In the genomic region with DNA sequence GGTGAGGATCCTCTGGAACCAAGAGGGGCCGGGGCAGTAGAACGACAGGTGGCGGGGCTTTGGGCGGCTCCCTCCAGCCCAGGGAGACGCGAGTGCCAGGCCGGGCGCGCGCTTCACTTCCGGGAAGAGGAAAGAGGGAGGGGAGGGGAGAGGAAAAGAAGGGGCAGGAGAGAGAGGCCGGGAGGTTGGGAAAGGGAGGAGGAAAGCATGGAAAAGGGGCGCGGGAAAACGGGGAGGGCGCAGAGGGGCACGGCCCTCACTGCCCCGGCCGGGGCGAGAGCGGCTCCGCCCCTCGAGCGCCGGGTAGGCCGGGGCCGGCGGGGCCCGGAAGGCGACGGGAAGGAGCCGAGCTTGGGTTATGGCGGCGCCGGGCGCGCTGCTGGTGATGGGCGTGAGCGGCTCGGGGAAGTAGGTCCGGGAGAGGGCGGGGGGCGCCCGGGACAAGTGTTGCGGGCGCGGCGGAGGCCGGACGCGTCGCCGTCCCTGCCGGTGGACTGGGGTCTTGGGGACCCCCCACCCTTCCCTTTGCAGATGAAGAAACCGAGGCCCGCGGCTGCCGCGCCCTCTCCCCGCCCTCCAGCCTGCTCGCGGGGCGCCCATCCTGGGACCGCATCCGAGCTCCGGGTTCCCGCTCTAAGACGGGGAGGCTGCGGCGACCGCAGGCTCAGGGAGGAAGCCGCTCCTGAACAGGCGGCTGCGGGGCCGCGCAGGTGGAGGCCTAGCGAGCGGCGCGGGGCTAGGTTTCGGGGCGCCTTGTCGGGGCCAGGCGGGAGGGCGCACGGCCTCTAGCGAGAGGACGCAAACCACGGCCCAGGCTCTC, we compare ENCODE assay signal across 1 cellular context.
TF ChIP-seq lines count a peak whose summit lies in the region.

IDNK (plus strand) TSS at position 330 of the 820 bp plus-strand sequence; CDS start at position 359, 29 bp downstream.

TF ChIP-seq in K562, 482 proteins besides CTCF, POLR2A, EP300 and RAD21 (continued from another document and continues in another):
- TF ChIP-seq THAP12 (CRISPR knock-in tag; IDR thresholded peaks at IDR 0.05): no peak
- no peak for TF ChIP-seq ELF2 (CRISPR knock-in tag; IDR thresholded peaks at IDR 0.05)
- TF ChIP-seq, protein P1, sequence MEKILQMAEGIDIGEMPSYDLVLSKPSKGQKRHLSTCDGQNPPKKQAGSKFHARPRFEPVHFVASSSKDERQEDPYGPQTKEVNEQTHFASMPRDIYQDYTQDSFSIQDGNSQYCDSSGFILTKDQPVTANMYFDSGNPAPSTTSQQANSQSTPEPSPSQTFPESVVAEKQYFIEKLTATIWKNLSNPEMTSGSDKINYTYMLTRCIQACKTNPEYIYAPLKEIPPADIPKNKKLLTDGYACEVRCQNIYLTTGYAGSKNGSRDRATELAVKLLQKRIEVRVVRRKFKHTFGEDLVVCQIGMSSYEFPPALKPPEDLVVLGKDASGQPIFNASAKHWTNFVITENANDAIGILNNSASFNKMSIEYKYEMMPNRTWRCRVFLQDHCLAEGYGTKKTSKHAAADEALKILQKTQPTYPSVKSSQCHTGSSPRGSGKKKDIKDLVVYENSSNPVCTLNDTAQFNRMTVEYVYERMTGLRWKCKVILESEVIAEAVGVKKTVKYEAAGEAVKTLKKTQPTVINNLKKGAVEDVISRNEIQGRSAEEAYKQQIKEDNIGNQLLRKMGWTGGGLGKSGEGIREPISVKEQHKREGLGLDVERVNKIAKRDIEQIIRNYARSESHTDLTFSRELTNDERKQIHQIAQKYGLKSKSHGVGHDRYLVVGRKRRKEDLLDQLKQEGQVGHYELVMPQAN (IDR thresholded peaks at IDR 0.05; ENCODE audit: borderline replicate concordance): 0 out of 2 replicates have a peak, but pooled peaks have one; percentile 28
- TF ChIP-seq ZBTB17 (CRISPR knock-in tag; IDR thresholded peaks at IDR 0.05): no peak
- no peak for TF ChIP-seq HOMEZ (CRISPR knock-in tag; IDR thresholded peaks at IDR 0.05)
- TF ChIP-seq ZBTB7A (IDR thresholded peaks at IDR 0.05; ENCODE audit: borderline replicate concordance, control insufficient read depth, low read depth, low read length): peak; percentile 68; the same call in 1 of the 2 replicates
- TF ChIP-seq SNAPC5 (CRISPR knock-in tag; IDR thresholded peaks at IDR 0.05): no peak
- TF ChIP-seq XRCC3 (IDR thresholded peaks at IDR 0.05): no peak
- no peak for TF ChIP-seq ZNF143 (CRISPR knock-in tag; IDR thresholded peaks at IDR 0.05)
- TF ChIP-seq NR2C1 (IDR thresholded peaks at IDR 0.05): no peak
- TF ChIP-seq NR2C1 (tag; IDR thresholded peaks at IDR 0.05): no peak
- 0 out of 2 replicates have a peak, but pooled peaks have one; percentile 23 for TF ChIP-seq SMAD4 (CRISPR knock-in tag; conservative IDR thresholded peaks at IDR 0.05)
- TF ChIP-seq ZNF354B (CRISPR knock-in tag; IDR thresholded peaks at IDR 0.05): no peak
- no peak for TF ChIP-seq JUND (IDR thresholded peaks at IDR 0.05; ENCODE audit: borderline replicate concordance, low read depth, low read length)
- TF ChIP-seq JUND (tag; IDR thresholded peaks at IDR 0.05; ENCODE audit: borderline replicate concordance, low read depth, low read length): no peak
- TF ChIP-seq, protein P2, sequence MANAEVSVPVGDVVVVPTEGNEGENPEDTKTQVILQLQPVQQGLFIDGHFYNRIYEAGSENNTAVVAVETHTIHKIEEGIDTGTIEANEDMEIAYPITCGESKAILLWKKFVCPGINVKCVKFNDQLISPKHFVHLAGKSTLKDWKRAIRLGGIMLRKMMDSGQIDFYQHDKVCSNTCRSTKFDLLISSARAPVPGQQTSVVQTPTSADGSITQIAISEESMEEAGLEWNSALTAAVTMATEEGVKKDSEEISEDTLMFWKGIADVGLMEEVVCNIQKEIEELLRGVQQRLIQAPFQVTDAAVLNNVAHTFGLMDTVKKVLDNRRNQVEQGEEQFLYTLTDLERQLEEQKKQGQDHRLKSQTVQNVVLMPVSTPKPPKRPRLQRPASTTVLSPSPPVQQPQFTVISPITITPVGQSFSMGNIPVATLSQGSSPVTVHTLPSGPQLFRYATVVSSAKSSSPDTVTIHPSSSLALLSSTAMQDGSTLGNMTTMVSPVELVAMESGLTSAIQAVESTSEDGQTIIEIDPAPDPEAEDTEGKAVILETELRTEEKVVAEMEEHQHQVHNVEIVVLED (CRISPR knock-in tag; IDR thresholded peaks at IDR 0.05): no peak
- TF ChIP-seq SMAD1 (IDR thresholded peaks at IDR 0.05; ENCODE audit: low read depth, low read length, partially characterized antibody): no peak
- TF ChIP-seq NFXL1 (CRISPR knock-in tag; IDR thresholded peaks at IDR 0.05): no peak
- no peak for TF ChIP-seq COPS2 (conservative IDR thresholded peaks at IDR 0.05)
- TF ChIP-seq, protein P3, sequence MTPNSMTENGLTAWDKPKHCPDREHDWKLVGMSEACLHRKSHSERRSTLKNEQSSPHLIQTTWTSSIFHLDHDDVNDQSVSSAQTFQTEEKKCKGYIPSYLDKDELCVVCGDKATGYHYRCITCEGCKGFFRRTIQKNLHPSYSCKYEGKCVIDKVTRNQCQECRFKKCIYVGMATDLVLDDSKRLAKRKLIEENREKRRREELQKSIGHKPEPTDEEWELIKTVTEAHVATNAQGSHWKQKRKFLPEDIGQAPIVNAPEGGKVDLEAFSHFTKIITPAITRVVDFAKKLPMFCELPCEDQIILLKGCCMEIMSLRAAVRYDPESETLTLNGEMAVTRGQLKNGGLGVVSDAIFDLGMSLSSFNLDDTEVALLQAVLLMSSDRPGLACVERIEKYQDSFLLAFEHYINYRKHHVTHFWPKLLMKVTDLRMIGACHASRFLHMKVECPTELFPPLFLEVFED (CRISPR knock-in tag; conservative IDR thresholded peaks at IDR 0.05): no peak
- no peak for TF ChIP-seq FOXP4 (CRISPR knock-in tag; IDR thresholded peaks at IDR 0.05; ENCODE audit: borderline replicate concordance)
- 0 out of 2 replicates have a peak, but pooled peaks have one; percentile 27 for TF ChIP-seq ATF7 (IDR thresholded peaks at IDR 0.05)
- no peak; the same call in 1 of the 2 replicates for TF ChIP-seq POLR2H (tag; IDR thresholded peaks at IDR 0.05; ENCODE audit: low read depth)
- no peak for TF ChIP-seq PRPF4 (IDR thresholded peaks at IDR 0.05; ENCODE audit: insufficient read depth, low read depth, low read length, poor library complexity, severe bottlenecking)
- TF ChIP-seq MTF1 (CRISPR knock-in tag; IDR thresholded peaks at IDR 0.05; ENCODE audit: borderline replicate concordance): no peak
- TF ChIP-seq ZSCAN29 (IDR thresholded peaks at IDR 0.05): no peak
- TF ChIP-seq SRSF1 (IDR thresholded peaks at IDR 0.05; ENCODE audit: low read depth, low read length): no peak
- TF ChIP-seq ZNF57 (CRISPR knock-in tag; IDR thresholded peaks at IDR 0.05): no peak
- no peak for TF ChIP-seq ATF2 (CRISPR knock-in tag; IDR thresholded peaks at IDR 0.05)
- no peak for TF ChIP-seq POU5F1 (IDR thresholded peaks at IDR 0.05; ENCODE audit: borderline replicate concordance, low read depth, low read length, partially characterized antibody)
- TF ChIP-seq, protein P4, sequence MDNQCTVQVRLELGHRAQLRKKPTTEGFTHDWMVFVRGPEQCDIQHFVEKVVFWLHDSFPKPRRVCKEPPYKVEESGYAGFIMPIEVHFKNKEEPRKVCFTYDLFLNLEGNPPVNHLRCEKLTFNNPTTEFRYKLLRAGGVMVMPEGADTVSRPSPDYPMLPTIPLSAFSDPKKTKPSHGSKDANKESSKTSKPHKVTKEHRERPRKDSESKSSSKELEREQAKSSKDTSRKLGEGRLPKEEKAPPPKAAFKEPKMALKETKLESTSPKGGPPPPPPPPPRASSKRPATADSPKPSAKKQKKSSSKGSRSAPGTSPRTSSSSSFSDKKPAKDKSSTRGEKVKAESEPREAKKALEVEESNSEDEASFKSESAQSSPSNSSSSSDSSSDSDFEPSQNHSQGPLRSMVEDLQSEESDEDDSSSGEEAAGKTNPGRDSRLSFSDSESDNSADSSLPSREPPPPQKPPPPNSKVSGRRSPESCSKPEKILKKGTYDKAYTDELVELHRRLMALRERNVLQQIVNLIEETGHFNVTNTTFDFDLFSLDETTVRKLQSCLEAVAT (IDR thresholded peaks at IDR 0.05): no peak
- TF ChIP-seq ZNF696 (CRISPR knock-in tag; conservative IDR thresholded peaks at IDR 0.05): no peak
- no peak for TF ChIP-seq ZFP91 (CRISPR knock-in tag; IDR thresholded peaks at IDR 0.05)
- TF ChIP-seq HDAC6 (IDR thresholded peaks at IDR 0.05; ENCODE audit: low read depth, low read length): no peak
- TF ChIP-seq, protein P5, sequence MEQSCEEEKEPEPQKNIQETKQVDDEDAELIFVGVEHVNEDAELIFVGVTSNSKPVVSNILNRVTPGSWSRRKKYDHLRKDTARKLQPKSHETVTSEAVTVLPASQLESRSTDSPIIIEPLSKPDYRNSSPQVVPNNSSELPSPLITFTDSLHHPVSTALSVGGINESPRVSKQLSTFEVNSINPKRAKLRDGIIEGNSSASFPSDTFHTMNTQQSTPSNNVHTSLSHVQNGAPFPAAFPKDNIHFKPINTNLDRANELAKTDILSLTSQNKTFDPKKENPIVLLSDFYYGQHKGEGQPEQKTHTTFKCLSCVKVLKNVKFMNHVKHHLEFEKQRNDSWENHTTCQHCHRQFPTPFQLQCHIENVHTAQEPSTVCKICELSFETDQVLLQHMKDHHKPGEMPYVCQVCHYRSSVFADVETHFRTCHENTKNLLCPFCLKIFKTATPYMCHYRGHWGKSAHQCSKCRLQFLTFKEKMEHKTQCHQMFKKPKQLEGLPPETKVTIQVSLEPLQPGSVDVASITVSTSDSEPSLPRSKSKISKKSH (CRISPR knock-in tag; IDR thresholded peaks at IDR 0.05): no peak
- no peak for TF ChIP-seq ZNF24 (IDR thresholded peaks at IDR 0.05)
- TF ChIP-seq ZBTB34 (CRISPR knock-in tag; IDR thresholded peaks at IDR 0.05): no peak
